Comparison of ENCODE assay signal across 23 cellular contexts in the genomic region with DNA sequence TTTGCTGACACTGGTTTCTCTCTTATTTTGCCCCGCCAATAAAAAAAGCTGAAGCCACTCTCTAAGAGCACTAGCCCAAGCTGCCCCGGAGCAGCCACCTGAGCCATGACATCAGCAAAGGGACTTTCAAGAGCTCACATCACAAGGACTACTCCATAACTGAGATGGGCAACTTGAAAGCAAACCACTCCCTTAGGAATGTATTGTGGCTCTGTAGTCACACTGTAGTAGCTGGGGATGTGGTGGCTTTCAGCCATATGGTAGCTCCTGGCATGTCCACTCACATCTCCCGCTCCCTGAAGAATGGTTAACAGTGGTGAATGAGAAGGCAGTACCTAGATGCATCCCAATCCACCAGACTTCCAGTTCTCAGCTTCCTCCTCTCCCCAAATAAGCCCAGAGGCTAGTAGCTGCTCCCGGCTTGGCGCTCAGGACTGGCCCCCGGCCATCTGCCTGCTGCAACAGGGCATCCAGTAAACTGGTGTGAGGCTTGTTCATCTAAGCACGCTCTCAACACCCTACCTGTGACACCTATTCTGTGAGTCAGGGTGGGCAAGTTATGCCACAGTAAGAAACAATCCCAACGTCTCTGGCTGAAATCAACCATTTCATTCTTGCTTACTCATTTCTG.
"Had no signal": no experiment of that assay in that cellular context is flagged by ENCODE, and none has a peak within 500 bp of the region (broad histone marks: within the 10 kb centered on the region; RNA-seq: fewer than 3 reads in every experiment).

No MANE protein-coding gene starts in this region.

- FAIRE-seq: HTR-8/SVneo, K562, RCC 7860 had no signal

- H3K9ac ChIP-seq: KMS-11, SK-N-SH had no signal

- H3K4me2 ChIP-seq: KMS-11, SK-N-SH had no signal

- H3K27ac Mint-ChIP-seq: IgD-negative memory B cell had no signal

- H3K4me3 Mint-ChIP-seq: IgD-negative memory B cell had no signal

- H3K4me3 ChIP-seq: K562 had no signal

- ATAC-seq: K562 had no signal

- H3K27ac ChIP-seq: HL-60, KMS-11 had no signal

- H3K36me3 Mint-ChIP-seq: IgD-negative memory B cell had no signal

- H3K4me1 Mint-ChIP-seq: IgD-negative memory B cell had no signal

- H3K9me3 ChIP-seq: SK-N-SH had no signal

- H3K9me3 Mint-ChIP-seq: IgD-negative memory B cell had no signal

- DNase-seq: Kasumi-1, MM.1S, NCI-H1092 treated with DMSO at 0.1 percent for 48 hours, NCI-H1436, NCI-H187, NCI-H2029, NCI-H2081 treated with DMSO at 0.1 percent for 48 hours, NCI-H2171, NCI-H226, NCI-H446, NCI-H510A, NCI-H524 treated with DMSO at 0.1 percent for 48 hours, NCI-H69, NCI-H774, RPMI8226, SHP77, SK-N-SH had no signal
